In the genomic region with DNA sequence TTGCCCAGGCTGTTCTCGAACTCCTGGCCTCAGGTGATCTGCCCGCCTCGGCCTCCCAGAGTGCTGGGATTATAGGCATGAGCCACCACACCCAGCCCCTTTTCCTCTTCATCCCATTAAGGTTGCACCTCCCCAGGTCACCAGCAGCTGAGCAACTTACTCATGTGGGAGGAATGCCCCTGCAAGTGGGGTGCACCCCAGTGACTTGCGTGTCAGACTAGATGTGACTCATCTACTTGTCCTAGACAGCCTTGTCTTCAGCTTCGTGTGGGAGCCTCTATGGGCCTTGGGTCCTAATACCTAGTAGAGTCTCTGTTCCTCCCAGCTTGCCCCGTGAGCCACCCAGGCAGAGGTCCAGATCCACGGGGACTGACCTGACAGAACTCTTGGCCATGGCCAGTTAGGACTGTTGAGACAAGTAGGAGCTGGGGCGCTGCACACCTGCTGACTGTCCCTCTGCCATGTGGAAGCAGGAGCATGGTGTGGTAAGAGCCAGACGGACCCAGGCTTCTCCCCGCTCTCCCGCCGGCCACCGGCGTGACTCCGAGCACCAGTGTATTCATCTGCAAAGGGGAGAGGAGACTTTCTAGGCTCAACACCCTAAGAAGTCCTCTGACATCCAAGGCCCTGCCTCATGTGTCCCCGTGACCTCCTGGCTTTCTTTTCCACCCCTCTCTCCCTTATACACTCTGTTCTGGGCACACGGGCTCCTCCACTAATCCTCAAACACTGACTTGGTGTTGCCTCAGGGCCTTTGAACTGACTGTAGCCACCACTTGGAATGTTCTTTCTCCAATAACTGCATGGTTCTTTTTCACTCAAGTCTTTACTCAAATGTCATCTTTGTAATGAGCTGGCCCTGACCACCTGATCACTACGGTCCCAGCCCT, we compare ENCODE assay signal across 11 cellular contexts. TPM values are rescaled to one million over a fixed set of nuclear protein-coding genes. Genes with fewer than 3 reads are reported as not detected.
DNase-seq lines count a peak whose midpoint lies in the region; ATAC-seq and TF ChIP-seq lines count a peak whose summit lies in the region.
"Had no signal": no experiment of that assay in that cellular context is flagged by ENCODE, and none has a peak within 500 bp of the region (broad histone marks: within the 10 kb centered on the region; RNA-seq: fewer than 3 reads in every experiment).

No MANE protein-coding gene starts in this region.

- WGBS in esophagus squamous epithelium, 2 donors, result 73 to 77% methylated on average over 13 of the region's 18 CpGs
- 91% methylated on average over 17 of the region's 18 CpGs for WGBS in prostate gland

- no peaks in the 10 kb centered on the region for H3K9me3 Mint-ChIP-seq in activated naive CD4-positive, alpha-beta T cell treated with anti-CD3 and anti-CD28 coated beads, Interleukin-2, amount 50 U/mL, for 24 hours

- no peak for DNase-seq in activated naive CD4-positive, alpha-beta T cell (lab: John Stamatoyannopoulos, UW)
- peak; percentile 86 for DNase-seq in RKO (ENCODE audit: low spot score)
- DNase-seq in esophagus squamous epithelium (lab: John Stamatoyannopoulos, UW), result no peak
- peak; percentile 24 for DNase-seq in stimulated activated naive CD8-positive, alpha-beta T cell treated with anti-CD3 and anti-CD28 coated beads, Interleukin-15, Interleukin-2, amounts not matched to agents 100 U/mL and 50 U/mL, for 24 hours
- DNase-seq in prostate gland (ENCODE audit: low spot score), result no peak
- no peak for DNase-seq in NCI-H2196 (lab: John Stamatoyannopoulos, UW; ENCODE audit: unreplicated experiment)
- DNase-seq: posterior cingulate gyrus had no signal

- H3K4me1 ChIP-seq in esophagus squamous epithelium (peaks cover 3 to 31% (median 12%) of the 10 kb centered on the region in 3 donors), prostate gland (replicated peaks) (no peaks in the 10 kb centered on the region)

- H3K4me1 Mint-ChIP-seq in activated naive CD4-positive, alpha-beta T cell treated with anti-CD3 and anti-CD28 coated beads, Interleukin-2, amount 50 U/mL, for 24 hours, result peaks cover 9% of the 10 kb centered on the region

- no peak for TF ChIP-seq POLR2A in esophagus squamous epithelium (IDR thresholded peaks at IDR 0.05)
- no peak for TF ChIP-seq POLR2A in prostate gland (IDR thresholded peaks at IDR 0.05)

- TF ChIP-seq CTCF in esophagus squamous epithelium (IDR thresholded peaks at IDR 0.05) (no peak), prostate gland (IDR thresholded peaks at IDR 0.05) (no peak)

- peaks cover 6% of the 10 kb centered on the region for H3K27me3 Mint-ChIP-seq in activated naive CD4-positive, alpha-beta T cell treated with anti-CD3 and anti-CD28 coated beads, Interleukin-2, amount 50 U/mL, for 24 hours

- H3K27ac ChIP-seq in esophagus squamous epithelium, result peak overlapping the region; percentile 37 to 81 (median 72)
- H3K27ac ChIP-seq in prostate gland, result no peak overlapping the region
- H3K27ac ChIP-seq: BLaER1 treated with 17β-estradiol and CSF1 and Interleukin-3, amounts not matched to agents 10 nM and 100 nM had no signal

- H3K4me3 Mint-ChIP-seq in activated naive CD4-positive, alpha-beta T cell treated with anti-CD3 and anti-CD28 coated beads, Interleukin-2, amount 50 U/mL, for 24 hours, result no peak overlapping the region

- H3K27me3 ChIP-seq in esophagus squamous epithelium, result peaks cover 0 to 49% (median 0%) of the 10 kb centered on the region in 4 donors
- no peaks in the 10 kb centered on the region for H3K27me3 ChIP-seq in prostate gland (replicated peaks; ENCODE audit: insufficient read depth)

- H3K27ac Mint-ChIP-seq in activated naive CD4-positive, alpha-beta T cell treated with anti-CD3 and anti-CD28 coated beads, Interleukin-2, amount 50 U/mL, for 24 hours, result peak overlapping the region; percentile 10

- intact Hi-C loops in esophagus squamous epithelium (cut with DNase I), result no loop called here
- intact Hi-C loops in prostate gland (cut with DNase I), result no loop called here

- H3K36me3 Mint-ChIP-seq in activated naive CD4-positive, alpha-beta T cell treated with anti-CD3 and anti-CD28 coated beads, Interleukin-2, amount 50 U/mL, for 24 hours, result no peaks in the 10 kb centered on the region

- H3K36me3 ChIP-seq in esophagus squamous epithelium, result no peaks in the 10 kb centered on the region
- H3K36me3 ChIP-seq in prostate gland, result no peaks in the 10 kb centered on the region
- H3K36me3 ChIP-seq: BLaER1 treated with 17β-estradiol and CSF1 and Interleukin-3, amounts not matched to agents 10 nM and 100 nM; HAP-1 had no signal

- H3K9me3 ChIP-seq in esophagus squamous epithelium (no peaks in the 10 kb centered on the region), prostate gland (no peaks in the 10 kb centered on the region)
- H3K9me3 ChIP-seq: BLaER1 treated with 17β-estradiol and CSF1 and Interleukin-3, amounts not matched to agents 10 nM and 100 nM; HAP-1 had no signal

- H3K4me3 ChIP-seq in esophagus squamous epithelium (no peak overlapping the region), prostate gland (no peak overlapping the region)
- H3K4me3 ChIP-seq: BLaER1 treated with 17β-estradiol and CSF1 and Interleukin-3, amounts not matched to agents 10 nM and 100 nM; HAP-1 had no signal

- ATAC-seq in stimulated activated naive CD8-positive, alpha-beta T cell treated with anti-CD3 and anti-CD28 coated beads, Interleukin-15, Interleukin-2, amounts not matched to agents 100 U/mL and 50 U/mL, for 24 hours, result peak; percentile 70
- no peak for ATAC-seq in HG03039 (IDR thresholded peaks at IDR 0.05; ENCODE audit: unreplicated experiment)

RNA-seq across cellular contexts. Expression of a gene that starts 11.6 kb away (rescaled TPM):
- total RNA-seq in esophagus squamous epithelium, result 10 to 100 TPM in 3 of 4 donors, 1 to 10 TPM in 1; 9.0 to 26.3 (median 17.1) TPM
- total RNA-seq in prostate gland, result 10 to 100 TPM; 28.0 to 28.5 TPM

RNA-seq across cellular contexts. Expression of a gene that starts 53.9 kb away (rescaled TPM):
- 1 to 10 TPM; 2.3 to 4.7 (median 2.6) TPM for total RNA-seq in esophagus squamous epithelium
- 1 to 10 TPM; 4.7 to 4.8 TPM for total RNA-seq in prostate gland

Comparison
In these comparisons a context has a peak if more than half of its experiments do, and no peak if none do; other contexts are left out.
1. DNase-seq: peak in RKO (single experiment) and stimulated activated naive CD8-positive, alpha-beta T cell treated with anti-CD3 and anti-CD28 coated beads, Interleukin-15, Interleukin-2, amounts not matched to agents 100 U/mL and 50 U/mL, for 24 hours (single experiment); none in activated naive CD4-positive, alpha-beta T cell (0 of 4), esophagus squamous epithelium (single experiment), prostate gland (single experiment) and NCI-H2196 (single experiment).
2. H3K27ac ChIP-seq: peak in esophagus squamous epithelium (4 of 4); none in prostate gland (0 of 2).